In the genomic region with DNA sequence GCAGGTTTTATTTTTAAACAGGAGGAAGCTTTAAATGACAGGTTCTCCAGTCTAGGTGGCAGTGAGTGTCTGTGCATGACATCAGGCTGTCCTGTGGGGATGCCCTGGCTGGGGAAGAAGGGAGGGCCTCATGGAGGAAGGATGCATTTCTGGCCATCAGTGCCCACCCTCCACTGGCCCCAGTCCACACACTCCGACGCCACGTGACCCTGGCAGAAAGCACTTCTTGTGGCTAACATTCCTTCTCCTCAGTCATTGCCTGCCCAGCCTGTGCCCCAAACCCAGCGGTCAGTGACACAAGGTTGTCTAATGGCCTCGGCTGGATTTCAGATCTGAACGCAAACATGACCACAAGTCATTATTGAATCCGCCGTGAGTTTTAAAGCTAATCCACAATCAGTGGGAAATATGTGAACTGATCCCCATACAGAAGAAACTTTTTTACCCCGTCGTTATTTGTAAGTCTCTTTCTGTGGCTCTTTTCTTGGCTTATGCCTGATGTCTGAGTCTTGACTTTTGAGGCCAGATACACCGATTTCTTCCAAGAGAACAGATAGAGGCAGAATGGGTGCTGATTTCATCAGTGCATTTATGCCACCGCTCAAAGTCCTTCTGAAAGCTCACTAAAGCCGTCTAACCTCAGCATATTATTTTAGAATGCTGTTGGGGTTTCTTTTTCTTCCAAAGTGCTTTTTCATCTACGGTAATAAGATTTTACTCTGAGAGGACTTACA, we compare ENCODE assay signal across 11 cellular contexts. TPM values are rescaled to one million over a fixed set of nuclear protein-coding genes. Genes with fewer than 3 reads are reported as not detected.
DNase-seq lines count a peak whose midpoint lies in the region; ATAC-seq, FAIRE-seq and TF ChIP-seq lines count a peak whose summit lies in the region.
"Had no signal": no experiment of that assay in that cellular context is flagged by ENCODE, and none has a peak within 500 bp of the region (broad histone marks: within the 10 kb centered on the region; RNA-seq: fewer than 3 reads in every experiment).

No MANE protein-coding gene starts in this region.

- no peaks in the 10 kb centered on the region for H3K9me3 ChIP-seq in OCI-LY1 (ENCODE audit: low read length)
- H3K9me3 ChIP-seq in endothelial cell of umbilical vein (replicated peaks; ENCODE audit: control insufficient read depth, insufficient read depth, low read length): no peaks in the 10 kb centered on the region
- no peaks in the 10 kb centered on the region for H3K9me3 ChIP-seq in tibial nerve
- no peaks in the 10 kb centered on the region for H3K9me3 ChIP-seq in trophoblast cell (ENCODE audit: insufficient read depth, low read depth, low read length)

- no peak overlapping the region for H2BK12ac ChIP-seq in trophoblast cell (ENCODE audit: low read length)

- H4K91ac ChIP-seq in trophoblast cell (ENCODE audit: low read depth, low read length): no peak overlapping the region

- no peak overlapping the region for H4K12ac ChIP-seq in trophoblast cell (ENCODE audit: low read depth, low read length)

- TF ChIP-seq POLR2A in endothelial cell of umbilical vein (IDR thresholded peaks at IDR 0.05; ENCODE audit: low read depth, low read length) (no peak), tibial nerve (IDR thresholded peaks at IDR 0.05) (no peak)

- H3K9ac ChIP-seq in OCI-LY1 (ENCODE audit: low read length) (no peak overlapping the region; the same call in 1 of the 2 replicates), endothelial cell of umbilical vein (replicated peaks; ENCODE audit: extremely low read depth, insufficient read depth, low read length) (peak overlapping the region; percentile 66), trophoblast cell (ENCODE audit: low read length) (no peak overlapping the region)

- H4K20me1 ChIP-seq in OCI-LY1 (ENCODE audit: insufficient read depth, low read length): no peaks in the 10 kb centered on the region
- H4K20me1 ChIP-seq in endothelial cell of umbilical vein (replicated peaks; ENCODE audit: control insufficient read depth, extremely low read depth, insufficient read depth, low read length): no peaks in the 10 kb centered on the region

- no peak for DNase-seq in endothelial cell of umbilical vein (ENCODE audit: low read depth, low spot score)
- no peak for DNase-seq in mesothelial cell of epicardium (ENCODE audit: low spot score in 2 of 2, unreplicated experiment in 2 of 2)
- DNase-seq in tibial nerve (ENCODE audit: low spot score in 2 of 2): no peak
- no peak for DNase-seq in activated CD4-positive, alpha-beta T cell treated with anti-CD3 and anti-CD28 coated beads, Interleukin-2, amount 50 U/mL, for 4 hours
- DNase-seq in trophoblast cell: no peak
- DNase-seq: activated CD4-positive, alpha-beta T cell treated with anti-CD3 and anti-CD28 coated beads, Interleukin-2, amount 10 ng/mL, durations not matched to agents 7 days and 5 days; stimulated activated CD4-positive, alpha-beta T cell treated with anti-CD3 and anti-CD28 coated beads, Interleukin-1b, Interleukin-23, amount 100 ng/mL, for 48 hours had no signal

- H3K4me1 Mint-ChIP-seq in mesothelial cell of epicardium: peaks cover 14% of the 10 kb centered on the region
- H3K4me1 Mint-ChIP-seq: activated CD4-positive, alpha-beta T cell treated with anti-CD3 and anti-CD28 coated beads, Interleukin-2, amount 10 ng/mL, durations not matched to agents 7 days and 5 days had no signal

- TF ChIP-seq CTCF in OCI-LY1 (IDR thresholded peaks at IDR 0.05; ENCODE audit: low read length) (no peak), endothelial cell of umbilical vein (IDR thresholded peaks at IDR 0.05; ENCODE audit: extremely low read depth in 1 of 2, insufficient read depth in 1 of 2, low read depth in 1 of 2, low read length in 2 of 2) (no peak), mesothelial cell of epicardium (IDR thresholded peaks at IDR 0.05; ENCODE audit: unreplicated experiment) (no peak), tibial nerve (IDR thresholded peaks at IDR 0.05) (no peak)

- H3K27ac ChIP-seq in OCI-LY1 (ENCODE audit: low read depth, low read length, poor library complexity, severe bottlenecking): no peak overlapping the region
- peak overlapping the region; percentile 81 for H3K27ac ChIP-seq in endothelial cell of umbilical vein (ENCODE audit: insufficient read depth, low read depth, low read length)
- peak overlapping the region; percentile 39 to 78 (median 64) for H3K27ac ChIP-seq in tibial nerve
- H3K27ac ChIP-seq in trophoblast cell (ENCODE audit: low read depth, low read length): no peak overlapping the region

- 45 to 55% methylated on average over 14 of the region's 14 CpGs for WGBS in tibial nerve, 2 donors
- WGBS in trophoblast cell (ENCODE audit: extremely low coverage, insufficient coverage, insufficient read length): no CpG with 5 or more reads among the region's 14 CpGs

- H3K4me2 ChIP-seq in OCI-LY1 (ENCODE audit: low read length): peak overlapping the region; percentile 58; the same call in 1 of the 2 replicates
- H3K4me2 ChIP-seq in endothelial cell of umbilical vein (ENCODE audit: insufficient read depth, low read length): peak overlapping the region; percentile 63
- no peak overlapping the region for H3K4me2 ChIP-seq in trophoblast cell (ENCODE audit: low read length)

- no peaks in the 10 kb centered on the region for H3K79me2 ChIP-seq in OCI-LY1 (ENCODE audit: insufficient read depth, low read length)
- H3K79me2 ChIP-seq in endothelial cell of umbilical vein (ENCODE audit: control insufficient read depth, insufficient read depth, low read length): no peaks in the 10 kb centered on the region
- no peaks in the 10 kb centered on the region for H3K79me2 ChIP-seq in trophoblast cell (ENCODE audit: control insufficient read depth, insufficient read depth, low read length, poor library complexity)

- H3K27ac Mint-ChIP-seq in mesothelial cell of epicardium: peak overlapping the region; percentile 66
- H3K27ac Mint-ChIP-seq: activated CD4-positive, alpha-beta T cell treated with anti-CD3 and anti-CD28 coated beads, Interleukin-2, amount 10 ng/mL, durations not matched to agents 7 days and 5 days had no signal

- H2BK5ac ChIP-seq in trophoblast cell (ENCODE audit: low read depth, low read length, poor library complexity): no peak overlapping the region

- H3K36me3 ChIP-seq in OCI-LY1 (ENCODE audit: insufficient read depth, low read length) (no peaks in the 10 kb centered on the region; the same call in 1 of the 2 replicates), endothelial cell of umbilical vein (ENCODE audit: control insufficient read depth in 2 of 2, extremely low read depth in 1 of 2, insufficient read depth in 2 of 2, low read length in 2 of 2) (no peaks in the 10 kb centered on the region), tibial nerve (peaks cover 0 to 8% (median 0%) of the 10 kb centered on the region in 3 donors), trophoblast cell (ENCODE audit: control insufficient read depth in 1 of 2, insufficient read depth in 2 of 2, low read length in 2 of 2) (no peaks in the 10 kb centered on the region)

- H2AFZ ChIP-seq in OCI-LY1 (ENCODE audit: low read length): no peak overlapping the region
- H2AFZ ChIP-seq in endothelial cell of umbilical vein (ENCODE audit: low read depth, low read length): peak overlapping the region; percentile 59
- H2AFZ ChIP-seq in trophoblast cell (ENCODE audit: insufficient read depth, low read length, poor library complexity): no peak overlapping the region

- H3K4me3 ChIP-seq in OCI-LY1 (ENCODE audit: low read depth, low read length, poor library complexity, severe bottlenecking) (no peak overlapping the region), endothelial cell of umbilical vein (replicated peaks in 1 of 3; ENCODE audit: insufficient read depth in 1 of 3, low read depth in 1 of 3, low read length in 3 of 3) (peak overlapping the region in 1 of 3 experiments; percentile 15), tibial nerve (peak overlapping the region in 2 of 4 donors; percentile 20 to 37), trophoblast cell (ENCODE audit: low read depth, low read length) (no peak overlapping the region)

- CTCF ChIA-PET in endothelial cell of umbilical vein (lab: Charles Lee): interaction anchor here (0.8 to 5.1 kb wide), 7 partner anchors 10 to 105 kb away, joined by 3 to 53 read pairs (median 4); a partner anchor contains a TSS

- H3F3A ChIP-seq in OCI-LY1 (ENCODE audit: insufficient read depth, low read length): no peaks in the 10 kb centered on the region

- no peak overlapping the region for H3K23ac ChIP-seq in trophoblast cell (ENCODE audit: low read length)

- no peak overlapping the region for H3K4ac ChIP-seq in trophoblast cell (ENCODE audit: low read depth, low read length)

- intact Hi-C loops in endothelial cell of umbilical vein (cut with micrococcal nuclease): loop anchor here (1.0 to 10.0 kb wide), 5 partner anchors 13 to 283 kb away; no protein-coding TSS in a partner anchor

- H3K27me3 Mint-ChIP-seq in mesothelial cell of epicardium (ENCODE audit: low read depth): peaks cover 9% of the 10 kb centered on the region

- H3K36me3 Mint-ChIP-seq in mesothelial cell of epicardium: no peaks in the 10 kb centered on the region

- no peaks in the 10 kb centered on the region for H3K27me3 ChIP-seq in OCI-LY1 (ENCODE audit: insufficient read depth, low read length)
- no peaks in the 10 kb centered on the region for H3K27me3 ChIP-seq in endothelial cell of umbilical vein (ENCODE audit: control insufficient read depth in 2 of 2, insufficient read depth in 2 of 2, low read length in 2 of 2)
- no peaks in the 10 kb centered on the region for H3K27me3 ChIP-seq in tibial nerve
- H3K27me3 ChIP-seq in trophoblast cell (ENCODE audit: insufficient read depth, low read length): no peaks in the 10 kb centered on the region

- no peaks in the 10 kb centered on the region for H3K9me2 ChIP-seq in OCI-LY1 (ENCODE audit: low read depth, low read length)

- POLR2A ChIA-PET in endothelial cell of umbilical vein (lab: Charles Lee): interaction anchor here (0.7 to 1.4 kb wide), 2 partner anchors 16 to 180 kb away, joined by 3 read pairs; no protein-coding TSS in a partner anchor

- dilution Hi-C loops in endothelial cell of umbilical vein (cut with MboI; ENCODE audit: extremely low pct_ligation_motif_present, low sequenced_read_pairs): no loop called here

- peak overlapping the region; percentile 39 for H3K4me3 Mint-ChIP-seq in mesothelial cell of epicardium
- H3K4me3 Mint-ChIP-seq: activated CD4-positive, alpha-beta T cell treated with anti-CD3 and anti-CD28 coated beads, Interleukin-2, amount 10 ng/mL, durations not matched to agents 7 days and 5 days had no signal

- no peak overlapping the region for H3K14ac ChIP-seq in trophoblast cell (ENCODE audit: low read length)

- no peak overlapping the region for H4K8ac ChIP-seq in trophoblast cell (ENCODE audit: low read depth, low read length)

- no peaks in the 10 kb centered on the region for H3K79me1 ChIP-seq in trophoblast cell (ENCODE audit: low read length)

- no peak overlapping the region for H2AK5ac ChIP-seq in trophoblast cell (ENCODE audit: low read length)

- TF ChIP-seq EP300 in tibial nerve (IDR thresholded peaks at IDR 0.05): no peak

- peak; percentile 8 for FAIRE-seq in endothelial cell of umbilical vein (lab: Jason Lieb, UNC)
- FAIRE-seq: islet of Langerhans had no signal

- BruUV-seq in endothelial cell of umbilical vein (replicated peaks; lab: Mats Ljungman, UMichigan): TSS peak; percentile 67

- H3K18ac ChIP-seq in trophoblast cell (ENCODE audit: low read length): no peak overlapping the region

- H3K9me1 ChIP-seq in endothelial cell of umbilical vein (replicated peaks; ENCODE audit: control insufficient read depth, extremely low read depth, insufficient read depth, low read length): no peaks in the 10 kb centered on the region

- H2BK120ac ChIP-seq in trophoblast cell (ENCODE audit: insufficient read depth, low read length, poor library complexity): no peak overlapping the region

- H3K9me3 Mint-ChIP-seq in mesothelial cell of epicardium: peaks cover 4% of the 10 kb centered on the region
- H3K9me3 Mint-ChIP-seq: activated CD4-positive, alpha-beta T cell treated with anti-CD3 and anti-CD28 coated beads, Interleukin-2, amount 10 ng/mL, durations not matched to agents 7 days and 5 days had no signal

- H3K4me1 ChIP-seq in OCI-LY1 (ENCODE audit: insufficient read depth, low read length, severe bottlenecking) (peaks cover 12% of the 10 kb centered on the region), endothelial cell of umbilical vein (ENCODE audit: control insufficient read depth, extremely low read depth, insufficient read depth, low read length) (peaks cover 27% of the 10 kb centered on the region), tibial nerve (peaks cover 0 to 26% (median 5%) of the 10 kb centered on the region in 4 donors), trophoblast cell (ENCODE audit: control insufficient read depth in 1 of 2, insufficient read depth in 2 of 2, low read length in 2 of 2) (peaks cover 5 to 10% of the 10 kb centered on the region in 2 experiments)

- ATAC-seq in GM19023 (IDR thresholded peaks at IDR 0.05; ENCODE audit: unreplicated experiment) (no peak), HG03378 (IDR thresholded peaks at IDR 0.05; ENCODE audit: unreplicated experiment) (no peak)

RNA-seq across cellular contexts. Expression of a gene that starts 17.3 kb away (rescaled TPM):
- 18.4 and 22.1 TPM in 2 replicates for total RNA-seq in endothelial cell of umbilical vein
- 11.0 and 12.9 TPM in 2 replicates for polyA plus RNA-seq in endothelial cell of umbilical vein
- polyA plus RNA-seq in endothelial cell of umbilical vein (2011; cell fraction: cytosol; rRNA removed): 8.9 and 10.9 TPM in 2 replicates
- 46.2 and 47.0 TPM in 2 replicates for polyA plus RNA-seq in endothelial cell of umbilical vein (2011; cell fraction: nucleus; rRNA removed)
- polyA plus RNA-seq in endothelial cell of umbilical vein (2012): 16.4 and 17.2 TPM in 2 replicates
- 19.0 and 21.4 TPM in 2 replicates for polyA minus RNA-seq in endothelial cell of umbilical vein
- polyA minus RNA-seq in endothelial cell of umbilical vein (2011; cell fraction: cytosol; rRNA and poly(A)+ RNA removed): 11.1 TPM
- 26.4 and 39.6 TPM in 2 replicates for polyA minus RNA-seq in endothelial cell of umbilical vein (2011; cell fraction: nucleus; rRNA and poly(A)+ RNA removed)
- total RNA-seq in mesothelial cell of epicardium: 1.4 to 2.3 TPM (median 2.0 TPM) in 3 replicates
- 10 to 100 TPM; 14.1 to 31.5 (median 16.8) TPM for total RNA-seq in tibial nerve
- polyA plus RNA-seq in trophoblast cell (2013): 1.1 and 1.2 TPM in 2 replicates

RNA-seq across cellular contexts. Expression of a gene that starts 22.2 kb away (rescaled TPM):
- total RNA-seq in endothelial cell of umbilical vein (5.8 TPM in 2 replicates), mesothelial cell of epicardium (not detected in 3 replicates), tibial nerve (10 to 100 TPM; 30.6 to 69.6 (median 36.1) TPM)
- polyA plus RNA-seq in endothelial cell of umbilical vein: 2.1 and 2.8 TPM in 2 replicates
- polyA plus RNA-seq in endothelial cell of umbilical vein (2011; cell fraction: cytosol; rRNA removed): 2.5 and 2.7 TPM in 2 replicates
- polyA plus RNA-seq in endothelial cell of umbilical vein (2011; cell fraction: nucleus; rRNA removed): 3.3 and 3.9 TPM in 2 replicates
- polyA plus RNA-seq in endothelial cell of umbilical vein (2012): 10.2 and 19.4 TPM in 2 replicates
- 2.0 and 2.9 TPM in 2 replicates for polyA minus RNA-seq in endothelial cell of umbilical vein
- 2.3 TPM for polyA minus RNA-seq in endothelial cell of umbilical vein (2011; cell fraction: cytosol; rRNA and poly(A)+ RNA removed)
- polyA minus RNA-seq in endothelial cell of umbilical vein (2011; cell fraction: nucleus; rRNA and poly(A)+ RNA removed): 2.2 and 3.1 TPM in 2 replicates
- polyA plus RNA-seq in trophoblast cell (2013): 1.6 and 2.0 TPM in 2 replicates
- total RNA-seq: activated CD4-positive, alpha-beta T cell treated with anti-CD3 and anti-CD28 coated beads, Interleukin-2, amount 10 ng/mL, durations not matched to agents 7 days and 5 days had no signal

Comparison
In these comparisons a context has a peak if more than half of its experiments do, and no peak if none do; other contexts are left out.
1. H3K27ac ChIP-seq: peak in endothelial cell of umbilical vein (single experiment) and tibial nerve (4 of 4); none in OCI-LY1 (single experiment) and trophoblast cell (single experiment).